Comparison of ENCODE assay signal across 15 cellular contexts in the genomic region with DNA sequence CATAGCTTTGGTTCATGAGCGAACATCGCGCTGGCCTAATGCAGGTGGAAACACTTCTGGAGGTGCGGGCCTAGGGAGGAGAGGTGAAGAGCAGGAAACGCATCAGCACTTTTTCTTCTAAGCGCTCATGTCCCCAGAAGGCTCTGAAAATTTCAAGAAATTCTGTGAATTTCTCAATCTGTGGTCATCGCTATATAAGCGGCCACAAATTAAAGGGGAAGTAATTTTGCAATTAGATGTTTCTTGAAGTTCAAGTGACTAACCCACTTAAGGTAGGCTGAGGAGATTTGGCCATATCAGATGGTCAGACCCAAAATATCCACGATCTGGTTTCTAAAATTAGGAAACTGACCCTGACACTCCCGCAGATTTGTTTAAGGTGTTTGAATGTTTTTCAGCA. TPM values are rescaled to one million over a fixed set of nuclear protein-coding genes. Genes with fewer than 3 reads are reported as not detected.
DNase-seq lines count a peak whose midpoint lies in the region; ATAC-seq, FAIRE-seq and TF ChIP-seq lines count a peak whose summit lies in the region.
"Had no signal": no experiment of that assay in that cellular context is flagged by ENCODE, and none has a peak within 500 bp of the region (broad histone marks: within the 10 kb centered on the region; RNA-seq: fewer than 3 reads in every experiment).

No MANE protein-coding gene starts in this region.

- no peaks in the 10 kb centered on the region for H3K36me3 ChIP-seq in esophagus squamous epithelium
- H3K36me3 ChIP-seq: thyroid gland had no signal

- intact Hi-C loops in esophagus squamous epithelium (cut with DNase I), result loop anchor here (10.0 kb wide), 1 partner anchor 76 kb away; no protein-coding TSS in a partner anchor

- no peak for TF ChIP-seq CTCF in esophagus squamous epithelium (IDR thresholded peaks at IDR 0.05)

- H3K27ac Mint-ChIP-seq in activated naive CD8-positive, alpha-beta T cell treated with anti-CD3 and anti-CD28 coated beads for 36 hours, result no peak overlapping the region
- H3K27ac Mint-ChIP-seq: activated naive CD8-positive, alpha-beta T cell had no signal

- ATAC-seq in GM19324 (IDR thresholded peaks at IDR 0.05; ENCODE audit: low FRiP score, unreplicated experiment) (no peak), HG02759 (IDR thresholded peaks at IDR 0.05; ENCODE audit: unreplicated experiment) (no peak), HG03280 (IDR thresholded peaks at IDR 0.05; ENCODE audit: unreplicated experiment) (no peak)

- TF ChIP-seq POLR2A in esophagus squamous epithelium (IDR thresholded peaks at IDR 0.05), result no peak

- no peak overlapping the region for H3K4me3 Mint-ChIP-seq in activated naive CD8-positive, alpha-beta T cell treated with anti-CD3 and anti-CD28 coated beads for 36 hours
- H3K4me3 Mint-ChIP-seq: activated naive CD8-positive, alpha-beta T cell; CD8-positive, alpha-beta memory T cell; nephron progenitor cell had no signal

- peaks cover 7% of the 10 kb centered on the region for H3K4me1 Mint-ChIP-seq in activated naive CD8-positive, alpha-beta T cell treated with anti-CD3 and anti-CD28 coated beads for 36 hours
- H3K4me1 Mint-ChIP-seq: CD8-positive, alpha-beta memory T cell had no signal

- H3K36me3 Mint-ChIP-seq in activated naive CD8-positive, alpha-beta T cell treated with anti-CD3 and anti-CD28 coated beads for 36 hours, result no peaks in the 10 kb centered on the region
- H3K36me3 Mint-ChIP-seq: activated naive CD8-positive, alpha-beta T cell; CD8-positive, alpha-beta memory T cell had no signal

- peak; percentile 58 for DNase-seq in HT1080 (ENCODE audit: low read depth)
- DNase-seq in RCC 7860 (ENCODE audit: low spot score), result peak; percentile 42
- no peak for DNase-seq in esophagus squamous epithelium (lab: John Stamatoyannopoulos, UW)
- DNase-seq in renal cortical epithelial cell (ENCODE audit: low read depth), result peak; percentile 72
- no peak for DNase-seq in activated naive CD8-positive, alpha-beta T cell treated with anti-CD3 and anti-CD28 coated beads for 36 hours
- DNase-seq: CD8-positive, alpha-beta memory T cell; cortex of kidney; NCI-H2171 treated with DMSO at 0.1 percent for 48 hours; nephron progenitor cell had no signal

- no peak overlapping the region for H3K4me3 ChIP-seq in esophagus squamous epithelium
- H3K4me3 ChIP-seq: thyroid gland had no signal

- H3K4me1 ChIP-seq in esophagus squamous epithelium, result peaks cover 9 to 23% (median 10%) of the 10 kb centered on the region in 3 donors

- peaks cover 13% of the 10 kb centered on the region for H3K27me3 Mint-ChIP-seq in activated naive CD8-positive, alpha-beta T cell treated with anti-CD3 and anti-CD28 coated beads for 36 hours

- no peaks in the 10 kb centered on the region for H3K27me3 ChIP-seq in esophagus squamous epithelium
- H3K27me3 ChIP-seq: thyroid gland had no signal

- WGBS in esophagus squamous epithelium, 2 donors, result 79 to 82% methylated on average over 10 of the region's 10 CpGs

- no peaks in the 10 kb centered on the region for H3K9me3 Mint-ChIP-seq in activated naive CD8-positive, alpha-beta T cell treated with anti-CD3 and anti-CD28 coated beads for 36 hours
- H3K9me3 Mint-ChIP-seq: CD8-positive, alpha-beta memory T cell; nephron progenitor cell had no signal

- H3K9me3 ChIP-seq in esophagus squamous epithelium, result no peaks in the 10 kb centered on the region
- H3K9me3 ChIP-seq: thyroid gland had no signal

- FAIRE-seq in RCC 7860 (lab: Jason Lieb, UNC), result no peak
- FAIRE-seq: islet of Langerhans had no signal

- peak overlapping the region; percentile 41 to 87 (median 72) for H3K27ac ChIP-seq in esophagus squamous epithelium

RNA-seq across cellular contexts. Expression of a gene that starts 16.7 kb away (rescaled TPM):
- 92.0 and 98.1 TPM in 2 replicates for total RNA-seq in HT1080 (2014; rRNA removed; shearing (Covaris generic))
- 31.6 and 33.8 TPM in 2 replicates for polyA plus RNA-seq in HT1080 (2015; cell fraction: cytosol; rRNA removed)
- 151 and 176 TPM in 2 replicates for polyA plus RNA-seq in HT1080 (2015; cell fraction: nucleus; rRNA removed)
- total RNA-seq in esophagus squamous epithelium, result 100 to 1,000 TPM in 3 of 4 donors, 10 to 100 TPM in 1; 54.5 to 165 (median 122) TPM
- total RNA-seq in renal cortical epithelial cell, result 166 and 272 TPM in 2 replicates
- 10 to 100 TPM; 48.1 to 48.3 TPM for total RNA-seq in activated naive CD8-positive, alpha-beta T cell treated with anti-CD3 and anti-CD28 coated beads for 36 hours

Comparison
In these comparisons a context has a peak if more than half of its experiments do, and no peak if none do; other contexts are left out.
1. DNase-seq: peak in HT1080 (single experiment), RCC 7860 (single experiment) and renal cortical epithelial cell (single experiment); none in esophagus squamous epithelium (single experiment) and activated naive CD8-positive, alpha-beta T cell treated with anti-CD3 and anti-CD28 coated beads for 36 hours (single experiment).